ENCODE assay signal across 1 cellular context in genomic region chr11:67374571-67375276, GRCh38.
TF ChIP-seq lines count a peak whose summit lies in the region.

No MANE protein-coding gene starts in this region.

TF ChIP-seq in endothelial cell of umbilical vein, 7 proteins besides CTCF, POLR2A, EP300 and RAD21:
- TF ChIP-seq MYC (IDR thresholded peaks at IDR 0.05; ENCODE audit: low read depth, low read length) = no peak
- no peak for TF ChIP-seq EZH2 (IDR thresholded peaks at IDR 0.05; ENCODE audit: borderline replicate concordance, low read depth, low read length, severe bottlenecking)
